Comparison of ENCODE assay signal across 9 cellular contexts in the genomic region with DNA sequence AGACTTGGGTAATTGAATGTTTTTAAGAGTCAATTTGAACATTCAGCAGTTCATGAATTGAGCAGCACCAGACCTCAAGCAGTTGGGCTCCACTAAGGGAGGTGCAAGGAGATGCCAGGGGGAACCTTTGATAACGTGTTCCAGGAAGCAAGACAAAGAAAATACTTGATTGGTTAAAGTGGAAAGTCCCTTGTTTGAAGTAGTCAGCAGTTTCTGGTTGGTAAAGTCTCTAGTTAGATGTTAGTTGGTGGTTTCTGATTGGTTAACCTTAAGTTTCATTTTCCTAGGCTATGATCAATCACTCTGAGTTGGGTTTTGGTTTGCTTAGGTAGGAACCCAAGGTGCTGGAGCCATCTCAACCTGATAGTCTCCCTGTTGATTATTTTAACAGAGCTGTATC. TPM values are rescaled to one million over a fixed set of nuclear protein-coding genes. Genes with fewer than 3 reads are reported as not detected.
DNase-seq lines count a peak whose midpoint lies in the region; ATAC-seq and TF ChIP-seq lines count a peak whose summit lies in the region.
"Had no signal": no experiment of that assay in that cellular context is flagged by ENCODE, and none has a peak within 500 bp of the region (broad histone marks: within the 10 kb centered on the region; RNA-seq: fewer than 3 reads in every experiment).

No MANE protein-coding gene starts in this region.

- H3K36me3 ChIP-seq in GM23338 (ENCODE audit: insufficient read depth), result no peaks in the 10 kb centered on the region

- H3K36me3 Mint-ChIP-seq in CD4-positive, alpha-beta T cell (ENCODE audit: low read depth), result peaks cover 51% of the 10 kb centered on the region
- H3K36me3 Mint-ChIP-seq in GM23338 (ENCODE audit: low read depth), result no peaks in the 10 kb centered on the region
- H3K36me3 Mint-ChIP-seq in activated CD4-positive, alpha-beta T cell treated with anti-CD3 and anti-CD28 coated beads for 36 hours (ENCODE audit: low read depth), result peaks cover 20% of the 10 kb centered on the region

- H3K27me3 Mint-ChIP-seq in CD4-positive, alpha-beta T cell, result no peaks in the 10 kb centered on the region
- peaks cover 2% of the 10 kb centered on the region for H3K27me3 Mint-ChIP-seq in GM23338 (ENCODE audit: insufficient read depth, low read depth, poor library complexity)
- no peaks in the 10 kb centered on the region for H3K27me3 Mint-ChIP-seq in activated CD4-positive, alpha-beta T cell treated with anti-CD3 and anti-CD28 coated beads for 36 hours

- CTCF ChIA-PET in CD4-positive, alpha-beta T cell (lab: Charles Lee), result no interaction called here
- CTCF ChIA-PET in activated CD4-positive, alpha-beta T cell treated with anti-CD3 and anti-CD28 coated beads for 36 hours (lab: Charles Lee), result interaction anchor here (0.6 to 1.2 kb wide), 2 partner anchors 9 to 72 kb away, joined by 3 to 4 read pairs; no protein-coding TSS in a partner anchor

- no peaks in the 10 kb centered on the region for H3F3A ChIP-seq in GM23338 (replicated peaks; ENCODE audit: low read depth)

- H3K27ac ChIP-seq in CD4-positive, alpha-beta T cell (ENCODE audit: low read depth, low read length), result no peak overlapping the region
- no peak overlapping the region for H3K27ac ChIP-seq in GM23338 (ENCODE audit: low read depth)
- H3K27ac ChIP-seq: SK-N-MC had no signal

- H3K4me2 ChIP-seq in GM23338, result no peak overlapping the region

- H3K4me3 ChIP-seq in GM23338, result no peak overlapping the region
- H3K4me3 ChIP-seq: SK-N-MC had no signal

- intact Hi-C loops in CD4-positive, alpha-beta T cell (cut with DNase I, micrococcal nuclease), result loop anchor here in 1 of 2 experiments (2.0 to 10.0 kb wide), 4 partner anchors 72 to 1378 kb away; partner anchors contain the start of gene HERC3
- intact Hi-C loops in activated CD4-positive, alpha-beta T cell treated with anti-CD3 and anti-CD28 coated beads for 36 hours (cut with DNase I, micrococcal nuclease), result loop anchor here (1.0 to 5.0 kb wide), 6 partner anchors 75 to 440 kb away; partner anchors contain the start of genes HERC5 (in 2 of the 2), PPM1K (in 2 of the 2) and HERC3 (in 1 of the 2)

- no peak for TF ChIP-seq CTCF in CD4-positive, alpha-beta T cell (IDR thresholded peaks at IDR 0.05)
- no peak for TF ChIP-seq CTCF in GM23338 (conservative IDR thresholded peaks at IDR 0.05; ENCODE audit: low read depth in 2 of 2)

- no peaks in the 10 kb centered on the region for H3K27me3 ChIP-seq in CD4-positive, alpha-beta T cell (ENCODE audit: control insufficient read depth, insufficient read depth, low read length)
- H3K27me3 ChIP-seq in GM23338 (ENCODE audit: insufficient read depth), result peaks cover 10% of the 10 kb centered on the region

- peak; percentile 73 for ATAC-seq in CD4-positive, alpha-beta T cell (ENCODE audit: poor library complexity)
- no peak for ATAC-seq in GM23338
- ATAC-seq in activated CD4-positive, alpha-beta T cell treated with anti-CD3 and anti-CD28 coated beads for 36 hours, result peak; percentile 87

- H3K9me3 ChIP-seq in CD4-positive, alpha-beta T cell (ENCODE audit: control insufficient read depth, low read length), result no peaks in the 10 kb centered on the region

- H2AFZ ChIP-seq in GM23338, result peak overlapping the region; percentile 20; the same call in 1 of the 2 replicates

- 0 out of 2 replicates have a peak, but pooled peaks cover 6% of the 10 kb centered on the region for H3K4me1 ChIP-seq in GM23338 (ENCODE audit: insufficient read depth)

- peak overlapping the region; percentile 63 for H3K4me3 Mint-ChIP-seq in CD4-positive, alpha-beta T cell
- H3K4me3 Mint-ChIP-seq in GM23338, result no peak overlapping the region
- peak overlapping the region; percentile 45 for H3K4me3 Mint-ChIP-seq in activated CD4-positive, alpha-beta T cell treated with anti-CD3 and anti-CD28 coated beads for 36 hours

- H3K27ac Mint-ChIP-seq in CD4-positive, alpha-beta T cell, result peak overlapping the region; percentile 78
- no peak overlapping the region for H3K27ac Mint-ChIP-seq in GM23338
- H3K27ac Mint-ChIP-seq in activated CD4-positive, alpha-beta T cell treated with anti-CD3 and anti-CD28 coated beads for 36 hours, result peak overlapping the region; percentile 97

- peaks cover 47% of the 10 kb centered on the region for H3K4me1 Mint-ChIP-seq in CD4-positive, alpha-beta T cell (ENCODE audit: low read depth)
- peaks cover 2% of the 10 kb centered on the region; the same call in 2 of the 3 replicates for H3K4me1 Mint-ChIP-seq in GM23338
- H3K4me1 Mint-ChIP-seq in activated CD4-positive, alpha-beta T cell treated with anti-CD3 and anti-CD28 coated beads for 36 hours, result peaks cover 39% of the 10 kb centered on the region

- no peaks in the 10 kb centered on the region for H3K79me2 ChIP-seq in GM23338 (replicated peaks; ENCODE audit: insufficient read depth)

- peak; percentile 7 to 66 (median 29) for DNase-seq in CD4-positive, alpha-beta T cell
- DNase-seq in GM23338 (ENCODE audit: low spot score), result no peak
- DNase-seq in activated CD4-positive, alpha-beta T cell treated with anti-CD3 and anti-CD28 coated beads for 36 hours, result peak; percentile 72
- DNase-seq in glomerular visceral epithelial cell (ENCODE audit: extremely low spot score), result peak; percentile 12
- DNase-seq in NCI-H128 (lab: John Stamatoyannopoulos, UW; ENCODE audit: unreplicated experiment), result no peak
- no peak for DNase-seq in SHP77 treated with DMSO at 0.1 percent for 48 hours (lab: John Stamatoyannopoulos, UW)
- DNase-seq in RKO (ENCODE audit: low spot score), result no peak
- no peak for DNase-seq in foreskin melanocyte

- no peaks in the 10 kb centered on the region for H4K20me1 ChIP-seq in GM23338 (replicated peaks; ENCODE audit: insufficient read depth)

- no peaks in the 10 kb centered on the region for H3K9me3 Mint-ChIP-seq in CD4-positive, alpha-beta T cell
- H3K9me3 Mint-ChIP-seq in GM23338, result no peaks in the 10 kb centered on the region
- no peaks in the 10 kb centered on the region for H3K9me3 Mint-ChIP-seq in activated CD4-positive, alpha-beta T cell treated with anti-CD3 and anti-CD28 coated beads for 36 hours (ENCODE audit: low read depth)

- H3K9me2 ChIP-seq in GM23338 (ENCODE audit: insufficient read depth), result no peaks in the 10 kb centered on the region

- POLR2A ChIA-PET in CD4-positive, alpha-beta T cell (lab: Charles Lee), result interaction anchor here (1.0 to 1.5 kb wide), 2 partner anchors 74 to 98 kb away, joined by 8 to 11 read pairs; partner anchors contain the start of genes HERC5 and PPM1K
- POLR2A ChIA-PET in activated CD4-positive, alpha-beta T cell treated with anti-CD3 and anti-CD28 coated beads for 36 hours (lab: Charles Lee), result no interaction called here

TF ChIP-seq in GM23338, 12 proteins besides CTCF, POLR2A, EP300 and RAD21 (continues in another document):
- no peak for TF ChIP-seq NANOG (IDR thresholded peaks at IDR 0.05; ENCODE audit: borderline replicate concordance)
- TF ChIP-seq POLR2AphosphoS5 (IDR thresholded peaks at IDR 0.05; ENCODE audit: low read depth), result no peak
- TF ChIP-seq ZNF331 (CRISPR knock-in tag; IDR thresholded peaks at IDR 0.05; ENCODE audit: low read depth), result no peak
- TF ChIP-seq EZH2phosphoT487 (IDR thresholded peaks at IDR 0.05; ENCODE audit: unreplicated experiment), result no peak
- TF ChIP-seq JUNB (IDR thresholded peaks at IDR 0.05; ENCODE audit: unreplicated experiment), result no peak
- TF ChIP-seq, protein P1, sequence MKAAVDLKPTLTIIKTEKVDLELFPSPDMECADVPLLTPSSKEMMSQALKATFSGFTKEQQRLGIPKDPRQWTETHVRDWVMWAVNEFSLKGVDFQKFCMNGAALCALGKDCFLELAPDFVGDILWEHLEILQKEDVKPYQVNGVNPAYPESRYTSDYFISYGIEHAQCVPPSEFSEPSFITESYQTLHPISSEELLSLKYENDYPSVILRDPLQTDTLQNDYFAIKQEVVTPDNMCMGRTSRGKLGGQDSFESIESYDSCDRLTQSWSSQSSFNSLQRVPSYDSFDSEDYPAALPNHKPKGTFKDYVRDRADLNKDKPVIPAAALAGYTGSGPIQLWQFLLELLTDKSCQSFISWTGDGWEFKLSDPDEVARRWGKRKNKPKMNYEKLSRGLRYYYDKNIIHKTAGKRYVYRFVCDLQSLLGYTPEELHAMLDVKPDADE (IDR thresholded peaks at IDR 0.05), result no peak

RNA-seq across cellular contexts. Expression of gene HERC6, which starts 4.0 kb away (rescaled TPM):
- total RNA-seq in CD4-positive, alpha-beta T cell, result 10 to 100 TPM in 1 of 2 experiments, 1 to 10 TPM in 1; 9.5 to 10.6 TPM
- total RNA-seq in GM23338 (2014; rRNA removed; shearing (Covaris generic)), result 6.5 and 7.3 TPM in 2 replicates
- polyA plus RNA-seq in GM23338 (2016; fragmentation: Nextera tagmentation; extraction: Ambion mirVana), result 2.8 and 3.4 TPM in 2 replicates
- 1 to 10 TPM; 7.3 to 9.3 TPM for total RNA-seq in activated CD4-positive, alpha-beta T cell treated with anti-CD3 and anti-CD28 coated beads for 36 hours

Comparison
In these comparisons a context has a peak if more than half of its experiments do, and no peak if none do; other contexts are left out.
1. DNase-seq: peak in CD4-positive, alpha-beta T cell (10 of 10), activated CD4-positive, alpha-beta T cell treated with anti-CD3 and anti-CD28 coated beads for 36 hours (single experiment) and glomerular visceral epithelial cell (single experiment); none in GM23338 (single experiment), NCI-H128 (single experiment), SHP77 treated with DMSO at 0.1 percent for 48 hours (single experiment), RKO (single experiment) and foreskin melanocyte (single experiment).